In genomic region chr9:6680797-6681146, GRCh38 we compare ENCODE assay signal across 1 cellular context.
TF ChIP-seq lines count a peak whose summit lies in the region.

No MANE protein-coding gene starts in this region.

TF ChIP-seq in GM12878, 131 proteins besides CTCF, POLR2A, EP300 and RAD21 (continued from another document and continues in another):
- no peak for TF ChIP-seq REST (IDR thresholded peaks at IDR 0.05; ENCODE audit: low read depth, low read length)
- TF ChIP-seq KLF5 (IDR thresholded peaks at IDR 0.05; ENCODE audit: partially characterized antibody): no peak
- TF ChIP-seq GABPA (IDR thresholded peaks at IDR 0.05; ENCODE audit: low read depth): no peak
- no peak for TF ChIP-seq ZNF592 (IDR thresholded peaks at IDR 0.05)
- no peak for TF ChIP-seq JUND (IDR thresholded peaks at IDR 0.05; ENCODE audit: low read depth, low read length)
- TF ChIP-seq ZZZ3 (IDR thresholded peaks at IDR 0.05; ENCODE audit: control insufficient read depth, insufficient read length, low read depth): no peak
- no peak for TF ChIP-seq SIN3A (IDR thresholded peaks at IDR 0.05; ENCODE audit: low read depth, low read length)
- TF ChIP-seq POU2F2 (IDR thresholded peaks at IDR 0.05; ENCODE audit: borderline replicate concordance, low read depth, low read length): no peak; the same call in 2 of the 3 replicates
- no peak for TF ChIP-seq CBX5 (IDR thresholded peaks at IDR 0.05; ENCODE audit: low read depth)
- peak; percentile 43; the same call in 1 of the 2 replicates for TF ChIP-seq CREM (IDR thresholded peaks at IDR 0.05; ENCODE audit: low read depth)
- no peak for TF ChIP-seq FOS (IDR thresholded peaks at IDR 0.05; ENCODE audit: borderline replicate concordance, extremely low read depth, insufficient read length)
- TF ChIP-seq MYB (IDR thresholded peaks at IDR 0.05; ENCODE audit: borderline replicate concordance, low read depth, low read length): 0 out of 2 replicates have a peak, but pooled peaks have one; percentile 15
- TF ChIP-seq SP1 (IDR thresholded peaks at IDR 0.05; ENCODE audit: low read depth, low read length): no peak
- TF ChIP-seq WRNIP1 (IDR thresholded peaks at IDR 0.05; ENCODE audit: borderline replicate concordance, low read depth, low read length): no peak
- no peak for TF ChIP-seq SUPT20H (IDR thresholded peaks at IDR 0.05; ENCODE audit: borderline replicate concordance, control insufficient read depth, low read depth, low read length)
- TF ChIP-seq E4F1 (IDR thresholded peaks at IDR 0.05; ENCODE audit: borderline replicate concordance, partially characterized antibody): no peak
- no peak for TF ChIP-seq ZBTB4 (CRISPR knock-in tag; IDR thresholded peaks at IDR 0.05)
- TF ChIP-seq, protein P1, sequence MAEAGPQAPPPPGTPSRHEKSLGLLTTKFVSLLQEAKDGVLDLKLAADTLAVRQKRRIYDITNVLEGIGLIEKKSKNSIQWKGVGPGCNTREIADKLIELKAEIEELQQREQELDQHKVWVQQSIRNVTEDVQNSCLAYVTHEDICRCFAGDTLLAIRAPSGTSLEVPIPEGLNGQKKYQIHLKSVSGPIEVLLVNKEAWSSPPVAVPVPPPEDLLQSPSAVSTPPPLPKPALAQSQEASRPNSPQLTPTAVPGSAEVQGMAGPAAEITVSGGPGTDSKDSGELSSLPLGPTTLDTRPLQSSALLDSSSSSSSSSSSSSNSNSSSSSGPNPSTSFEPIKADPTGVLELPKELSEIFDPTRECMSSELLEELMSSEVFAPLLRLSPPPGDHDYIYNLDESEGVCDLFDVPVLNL (IDR thresholded peaks at IDR 0.05; ENCODE audit: low read depth, low read length): no peak
- TF ChIP-seq SREBF1 (IDR thresholded peaks at IDR 0.05; ENCODE audit: low read length): no peak
- TF ChIP-seq FOXK2 (IDR thresholded peaks at IDR 0.05): no peak
- no peak for TF ChIP-seq GATAD2B (conservative IDR thresholded peaks at IDR 0.05; ENCODE audit: low read depth)
- 0 out of 2 replicates have a peak, but pooled peaks have one; percentile 55 for TF ChIP-seq BACH1 (IDR thresholded peaks at IDR 0.05; ENCODE audit: borderline replicate concordance)
- TF ChIP-seq BCL11A (IDR thresholded peaks at IDR 0.05; ENCODE audit: low read depth, low read length): no peak
- TF ChIP-seq MYC (IDR thresholded peaks at IDR 0.05; ENCODE audit: insufficient read depth, insufficient read length, insufficient replicate concordance, low read length, severe bottlenecking): no peak
- no peak for TF ChIP-seq JUNB (IDR thresholded peaks at IDR 0.05)
- no peak for TF ChIP-seq TCF7 (IDR thresholded peaks at IDR 0.05; ENCODE audit: borderline replicate concordance)
- TF ChIP-seq, protein P2, sequence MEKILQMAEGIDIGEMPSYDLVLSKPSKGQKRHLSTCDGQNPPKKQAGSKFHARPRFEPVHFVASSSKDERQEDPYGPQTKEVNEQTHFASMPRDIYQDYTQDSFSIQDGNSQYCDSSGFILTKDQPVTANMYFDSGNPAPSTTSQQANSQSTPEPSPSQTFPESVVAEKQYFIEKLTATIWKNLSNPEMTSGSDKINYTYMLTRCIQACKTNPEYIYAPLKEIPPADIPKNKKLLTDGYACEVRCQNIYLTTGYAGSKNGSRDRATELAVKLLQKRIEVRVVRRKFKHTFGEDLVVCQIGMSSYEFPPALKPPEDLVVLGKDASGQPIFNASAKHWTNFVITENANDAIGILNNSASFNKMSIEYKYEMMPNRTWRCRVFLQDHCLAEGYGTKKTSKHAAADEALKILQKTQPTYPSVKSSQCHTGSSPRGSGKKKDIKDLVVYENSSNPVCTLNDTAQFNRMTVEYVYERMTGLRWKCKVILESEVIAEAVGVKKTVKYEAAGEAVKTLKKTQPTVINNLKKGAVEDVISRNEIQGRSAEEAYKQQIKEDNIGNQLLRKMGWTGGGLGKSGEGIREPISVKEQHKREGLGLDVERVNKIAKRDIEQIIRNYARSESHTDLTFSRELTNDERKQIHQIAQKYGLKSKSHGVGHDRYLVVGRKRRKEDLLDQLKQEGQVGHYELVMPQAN (conservative IDR thresholded peaks at IDR 0.05): peak; percentile 25; the same call in 1 of the 2 replicates
- TF ChIP-seq, protein P3, sequence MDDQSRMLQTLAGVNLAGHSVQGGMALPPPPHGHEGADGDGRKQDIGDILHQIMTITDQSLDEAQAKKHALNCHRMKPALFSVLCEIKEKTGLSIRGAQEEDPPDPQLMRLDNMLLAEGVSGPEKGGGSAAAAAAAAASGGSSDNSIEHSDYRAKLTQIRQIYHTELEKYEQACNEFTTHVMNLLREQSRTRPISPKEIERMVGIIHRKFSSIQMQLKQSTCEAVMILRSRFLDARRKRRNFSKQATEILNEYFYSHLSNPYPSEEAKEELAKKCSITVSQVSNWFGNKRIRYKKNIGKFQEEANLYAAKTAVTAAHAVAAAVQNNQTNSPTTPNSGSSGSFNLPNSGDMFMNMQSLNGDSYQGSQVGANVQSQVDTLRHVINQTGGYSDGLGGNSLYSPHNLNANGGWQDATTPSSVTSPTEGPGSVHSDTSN (IDR thresholded peaks at IDR 0.05; ENCODE audit: insufficient replicate concordance, low read depth, low read length): no peak
- TF ChIP-seq, protein P4, sequence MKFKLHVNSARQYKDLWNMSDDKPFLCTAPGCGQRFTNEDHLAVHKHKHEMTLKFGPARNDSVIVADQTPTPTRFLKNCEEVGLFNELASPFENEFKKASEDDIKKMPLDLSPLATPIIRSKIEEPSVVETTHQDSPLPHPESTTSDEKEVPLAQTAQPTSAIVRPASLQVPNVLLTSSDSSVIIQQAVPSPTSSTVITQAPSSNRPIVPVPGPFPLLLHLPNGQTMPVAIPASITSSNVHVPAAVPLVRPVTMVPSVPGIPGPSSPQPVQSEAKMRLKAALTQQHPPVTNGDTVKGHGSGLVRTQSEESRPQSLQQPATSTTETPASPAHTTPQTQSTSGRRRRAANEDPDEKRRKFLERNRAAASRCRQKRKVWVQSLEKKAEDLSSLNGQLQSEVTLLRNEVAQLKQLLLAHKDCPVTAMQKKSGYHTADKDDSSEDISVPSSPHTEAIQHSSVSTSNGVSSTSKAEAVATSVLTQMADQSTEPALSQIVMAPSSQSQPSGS (IDR thresholded peaks at IDR 0.05; ENCODE audit: low read length): no peak
- no peak for TF ChIP-seq POLR2AphosphoS5 (IDR thresholded peaks at IDR 0.05; ENCODE audit: low read length)
- TF ChIP-seq TBL1XR1 (IDR thresholded peaks at IDR 0.05; ENCODE audit: low read depth, low read length): no peak
- TF ChIP-seq, protein P5, sequence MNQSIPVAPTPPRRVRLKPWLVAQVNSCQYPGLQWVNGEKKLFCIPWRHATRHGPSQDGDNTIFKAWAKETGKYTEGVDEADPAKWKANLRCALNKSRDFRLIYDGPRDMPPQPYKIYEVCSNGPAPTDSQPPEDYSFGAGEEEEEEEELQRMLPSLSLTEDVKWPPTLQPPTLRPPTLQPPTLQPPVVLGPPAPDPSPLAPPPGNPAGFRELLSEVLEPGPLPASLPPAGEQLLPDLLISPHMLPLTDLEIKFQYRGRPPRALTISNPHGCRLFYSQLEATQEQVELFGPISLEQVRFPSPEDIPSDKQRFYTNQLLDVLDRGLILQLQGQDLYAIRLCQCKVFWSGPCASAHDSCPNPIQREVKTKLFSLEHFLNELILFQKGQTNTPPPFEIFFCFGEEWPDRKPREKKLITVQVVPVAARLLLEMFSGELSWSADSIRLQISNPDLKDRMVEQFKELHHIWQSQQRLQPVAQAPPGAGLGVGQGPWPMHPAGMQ (IDR thresholded peaks at IDR 0.05; ENCODE audit: borderline replicate concordance): no peak
- peak in 1 of 2 experiments; percentile 64; a peak in 1 of 3 replicates for TF ChIP-seq EGR1 (IDR thresholded peaks at IDR 0.05; ENCODE audit: borderline replicate concordance in 1 of 2, low read depth in 2 of 2, low read length in 2 of 2)
